In genomic region chr11:7347611-7348431, GRCh38 we compare ENCODE assay signal across 1 cellular context.
TF ChIP-seq lines count a peak whose summit lies in the region.

No MANE protein-coding gene starts in this region.

TF ChIP-seq in WTC11, 78 proteins besides CTCF, POLR2A, EP300 and RAD21 (continued from another document):
- TF ChIP-seq MYBL2 (CRISPR knock-in tag; IDR thresholded peaks at IDR 0.05) (no peak), MXD4 (CRISPR knock-in tag; IDR thresholded peaks at IDR 0.05; ENCODE audit: borderline replicate concordance) (no peak)
